In the genomic region with DNA sequence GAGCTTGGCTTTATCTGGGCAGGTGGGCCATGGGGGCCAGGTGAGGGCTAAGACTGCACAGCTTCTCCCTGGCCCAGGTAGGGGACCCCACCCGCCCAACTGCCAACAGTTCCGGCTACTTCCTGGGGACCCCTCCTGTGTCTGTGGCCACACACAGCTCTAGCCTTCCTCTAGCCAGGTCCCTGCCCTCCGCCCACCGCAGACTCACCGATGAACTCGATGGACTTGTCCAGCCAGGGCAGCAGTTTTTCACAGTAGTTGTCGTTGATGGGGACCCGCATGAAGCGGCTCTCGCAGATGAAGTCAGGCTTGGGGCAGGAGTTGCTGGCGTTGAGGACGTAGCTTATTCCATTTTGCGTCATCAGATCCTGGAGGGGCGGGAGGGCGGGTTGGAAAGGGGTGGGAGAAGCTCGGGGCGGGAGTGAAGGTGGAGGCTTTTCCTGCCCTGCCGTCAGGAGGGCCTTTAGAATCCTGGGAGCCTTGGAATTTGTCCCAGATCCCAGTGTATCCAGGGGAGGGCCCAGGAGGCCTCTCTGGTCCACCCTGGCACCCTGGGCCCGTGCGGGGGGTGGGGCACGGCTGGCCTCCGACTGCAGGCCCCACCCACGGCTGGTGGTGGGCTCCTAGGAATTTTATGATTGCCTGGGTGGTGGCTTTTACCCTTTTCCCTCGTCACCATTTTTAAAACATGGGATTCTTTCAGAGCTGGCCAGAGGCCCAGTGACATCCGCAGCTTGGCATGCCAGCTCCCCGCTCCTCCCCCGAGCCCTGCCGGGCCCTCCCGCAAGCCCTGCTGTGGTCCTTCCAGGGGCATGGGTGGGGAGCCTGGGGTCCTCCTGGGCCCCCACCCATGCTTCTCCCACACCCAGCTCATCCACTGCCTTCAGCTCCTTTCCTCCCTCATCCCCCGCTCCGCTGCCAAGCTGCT, we compare ENCODE assay signal across 9 cellular contexts. TPM values are rescaled to one million over a fixed set of nuclear protein-coding genes. Genes with fewer than 3 reads are reported as not detected.
DNase-seq lines count a peak whose midpoint lies in the region; ATAC-seq and TF ChIP-seq lines count a peak whose summit lies in the region.
"Had no signal": no experiment of that assay in that cellular context is flagged by ENCODE, and none has a peak within 500 bp of the region (broad histone marks: within the 10 kb centered on the region; RNA-seq: fewer than 3 reads in every experiment).

No MANE protein-coding gene starts in this region.

- H3K36me3 Mint-ChIP-seq in neural progenitor cell, result no peaks in the 10 kb centered on the region

- peaks cover 20% of the 10 kb centered on the region for H3K27me3 Mint-ChIP-seq in neural progenitor cell (ENCODE audit: insufficient read depth, low read depth)

- H3K9ac ChIP-seq in neural progenitor cell, result no peak overlapping the region

- H3K9me3 ChIP-seq in RWPE2 (ENCODE audit: severe bottlenecking) (no peaks in the 10 kb centered on the region), neural progenitor cell (ENCODE audit: low read depth) (no peaks in the 10 kb centered on the region)

- H3K27me3 ChIP-seq in RWPE2 (ENCODE audit: insufficient read depth, poor library complexity, severe bottlenecking) (peaks cover 4% of the 10 kb centered on the region), neural progenitor cell (peaks cover 69% of the 10 kb centered on the region)

- H3K36me3 ChIP-seq in RWPE2 (ENCODE audit: low read depth), result no peaks in the 10 kb centered on the region
- no peaks in the 10 kb centered on the region for H3K36me3 ChIP-seq in neural progenitor cell
- H3K36me3 ChIP-seq: cardiac muscle cell had no signal

- H4K20me1 ChIP-seq in neural progenitor cell (ENCODE audit: low read depth), result peaks cover 5% of the 10 kb centered on the region

- H3K4me2 ChIP-seq in neural progenitor cell, result peak overlapping the region; percentile 45

- TF ChIP-seq CTCF in AG09309 (IDR thresholded peaks at IDR 0.05; ENCODE audit: control insufficient read depth, insufficient read depth, low read depth, low read length, missing control alignments) (no peak), RWPE2 (IDR thresholded peaks at IDR 0.05; ENCODE audit: poor library complexity, severe bottlenecking) (no peak), fibroblast of mammary gland (conservative IDR thresholded peaks at IDR 0.05; ENCODE audit: control insufficient read depth, insufficient read depth, low read depth, low read length) (no peak), neural progenitor cell (IDR thresholded peaks at IDR 0.05) (no peak)

- no peak overlapping the region for H3K27ac Mint-ChIP-seq in neural progenitor cell

- H3K4me1 Mint-ChIP-seq in neural progenitor cell, result peaks cover 3% of the 10 kb centered on the region

- ATAC-seq in RWPE2 (ENCODE audit: low read depth) (peak; percentile 24; the same call in 2 of the 3 replicates), GM21529 (IDR thresholded peaks at IDR 0.05; ENCODE audit: unreplicated experiment) (no peak)

- H3K79me2 ChIP-seq in neural progenitor cell (ENCODE audit: low read depth), result no peaks in the 10 kb centered on the region

- no peak overlapping the region for H2AFZ ChIP-seq in neural progenitor cell (replicated peaks)

- H3K4me3 Mint-ChIP-seq in neural progenitor cell, result no peak overlapping the region

- H3K4me3 ChIP-seq in AG09309 (ENCODE audit: control insufficient read depth, low read depth, low read length) (no peak overlapping the region), RWPE2 (ENCODE audit: severe bottlenecking) (peak overlapping the region; percentile 0), fibroblast of mammary gland (ENCODE audit: control insufficient read depth, low read depth, low read length) (no peak overlapping the region), neural progenitor cell (no peak overlapping the region)
- H3K4me3 ChIP-seq: cardiac muscle cell had no signal

- H3K27ac ChIP-seq in RWPE2 (ENCODE audit: poor library complexity, severe bottlenecking) (peak overlapping the region; percentile 80), neural progenitor cell (no peak overlapping the region)
- H3K27ac ChIP-seq: cardiac muscle cell had no signal

- DNase-seq in AG09309 (ENCODE audit: low read depth) (peak; percentile 25), RWPE2 (ENCODE audit: low spot score) (no peak), fibroblast of mammary gland (ENCODE audit: low read depth) (peak; percentile 50), neural progenitor cell (ENCODE audit: low spot score) (no peak), NCI-H748 treated with DMSO at 0.1 percent for 48 hours (lab: John Stamatoyannopoulos, UW) (no peak), NCI-H1436 (lab: John Stamatoyannopoulos, UW) (no peak)
- no peak for DNase-seq in activated effector memory CD4-positive, alpha-beta T cell treated with anti-CD3 and anti-CD28 coated beads, Interleukin-2, amount 50 U/mL, for 16 hours

- H3K4me1 ChIP-seq in RWPE2 (ENCODE audit: insufficient read depth, poor library complexity, severe bottlenecking), result peaks cover 27% of the 10 kb centered on the region
- H3K4me1 ChIP-seq in neural progenitor cell, result peaks cover 12% of the 10 kb centered on the region

- H3F3A ChIP-seq in neural progenitor cell (ENCODE audit: low read depth), result no peaks in the 10 kb centered on the region

- H3K9me3 Mint-ChIP-seq in neural progenitor cell, result no peaks in the 10 kb centered on the region

RNA-seq across cellular contexts. Expression of gene DUSP8, which starts 13.9 kb away (rescaled TPM):
- total RNA-seq in neural progenitor cell (ENCODE audit: low replicate concordance), result 0.09 and 0.28 TPM in 2 replicates

RNA-seq across cellular contexts. Expression of gene KRTAP5-1, which starts 26.9 kb away (rescaled TPM):
- not detected in 2 replicates for total RNA-seq in neural progenitor cell (ENCODE audit: low replicate concordance)
- total RNA-seq: cardiac muscle cell had no signal

RNA-seq across cellular contexts. Expression of gene KRTAP5-2, which starts 39.9 kb away (rescaled TPM):
- total RNA-seq in neural progenitor cell (ENCODE audit: low replicate concordance), result not detected in 2 replicates
- total RNA-seq: cardiac muscle cell had no signal

RNA-seq across cellular contexts. Expression of gene KRTAP5-3, which starts 50.1 kb away (rescaled TPM):
- total RNA-seq in neural progenitor cell (ENCODE audit: low replicate concordance), result not detected in 2 replicates
- total RNA-seq: cardiac muscle cell had no signal

Comparison
In these comparisons a context has a peak if more than half of its experiments do, and no peak if none do; other contexts are left out.
1. DNase-seq: peak in AG09309 (single experiment) and fibroblast of mammary gland (single experiment); none in RWPE2 (single experiment), neural progenitor cell (single experiment), activated effector memory CD4-positive, alpha-beta T cell treated with anti-CD3 and anti-CD28 coated beads, Interleukin-2, amount 50 U/mL, for 16 hours (single experiment), NCI-H748 treated with DMSO at 0.1 percent for 48 hours (single experiment) and NCI-H1436 (single experiment).